ENCODE assay signal across 13 cellular contexts in the genomic region with DNA sequence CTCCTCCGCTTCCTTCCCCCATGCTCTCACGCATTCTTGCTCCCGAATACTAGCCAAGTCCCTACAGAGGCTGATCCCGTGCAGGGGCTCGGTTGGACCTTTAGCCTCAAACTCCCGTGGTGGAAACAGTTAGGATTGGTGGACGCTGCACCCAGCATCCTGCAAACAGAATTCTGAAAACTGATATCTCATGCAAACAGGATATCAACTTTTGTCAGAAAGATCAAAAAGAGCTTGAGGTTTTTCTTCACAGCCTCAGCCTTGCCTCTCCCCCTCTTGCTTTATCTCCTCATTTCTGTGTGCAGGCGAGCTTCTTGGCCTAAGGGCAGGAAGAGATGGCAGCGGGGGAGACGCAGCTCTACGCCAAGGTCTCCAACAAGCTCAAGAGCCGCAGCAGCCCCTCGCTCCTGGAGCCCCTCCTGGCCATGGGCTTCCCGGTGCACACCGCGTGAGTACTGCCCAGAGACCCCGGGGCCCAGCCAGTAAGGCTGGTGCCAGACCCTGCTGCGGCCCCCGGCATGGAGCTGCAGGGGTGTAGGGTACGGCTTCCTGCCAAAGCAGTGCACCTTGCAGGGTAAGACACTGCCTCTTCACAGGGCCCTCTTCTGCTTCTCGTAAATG. TPM values are rescaled to one million over a fixed set of nuclear protein-coding genes. Genes with fewer than 3 reads are reported as not detected.
A peak's percentile ranks its signal among the peaks of the same experiment; 100 is the strongest.
DNase-seq lines count a peak whose midpoint lies in the region; ATAC-seq and TF ChIP-seq lines count a peak whose summit lies in the region.
"Had no signal": no experiment of that assay in that cellular context is flagged by ENCODE, and none has a peak within 500 bp of the region (broad histone marks: within the 10 kb centered on the region; RNA-seq: fewer than 3 reads in every experiment).

A gene with protein sequence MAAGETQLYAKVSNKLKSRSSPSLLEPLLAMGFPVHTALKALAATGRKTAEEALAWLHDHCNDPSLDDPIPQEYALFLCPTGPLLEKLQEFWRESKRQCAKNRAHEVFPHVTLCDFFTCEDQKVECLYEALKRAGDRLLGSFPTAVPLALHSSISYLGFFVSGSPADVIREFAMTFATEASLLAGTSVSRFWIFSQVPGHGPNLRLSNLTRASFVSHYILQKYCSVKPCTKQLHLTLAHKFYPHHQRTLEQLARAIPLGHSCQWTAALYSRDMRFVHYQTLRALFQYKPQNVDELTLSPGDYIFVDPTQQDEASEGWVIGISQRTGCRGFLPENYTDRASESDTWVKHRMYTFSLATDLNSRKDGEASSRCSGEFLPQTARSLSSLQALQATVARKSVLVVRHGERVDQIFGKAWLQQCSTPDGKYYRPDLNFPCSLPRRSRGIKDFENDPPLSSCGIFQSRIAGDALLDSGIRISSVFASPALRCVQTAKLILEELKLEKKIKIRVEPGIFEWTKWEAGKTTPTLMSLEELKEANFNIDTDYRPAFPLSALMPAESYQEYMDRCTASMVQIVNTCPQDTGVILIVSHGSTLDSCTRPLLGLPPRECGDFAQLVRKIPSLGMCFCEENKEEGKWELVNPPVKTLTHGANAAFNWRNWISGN (plus strand): TSS at position 292 of the 621 bp plus-strand sequence. CDS start 44 bp downstream, at position 336.

- no peak for ATAC-seq in thoracic aorta (ENCODE audit: insufficient number of reproducible peaks, low FRiP score, low read depth)
- ATAC-seq in HG02973 (IDR thresholded peaks at IDR 0.05; ENCODE audit: unreplicated experiment) = no peak

- H3K27ac ChIP-seq in esophagus squamous epithelium (peak within 1 kb of the TSS in 2 of 4 donors; percentile 19 to 37), thoracic aorta (no peak within 1 kb of the TSS)

- H3K4me3 ChIP-seq in esophagus squamous epithelium (peak within 1 kb of the TSS in 3 of 4 donors; percentile 17 to 28 (median 18)), thoracic aorta (peak within 1 kb of the TSS; percentile 16)
- H3K4me3 ChIP-seq: MG63 had no signal

- H3K4me1 ChIP-seq in esophagus squamous epithelium = no peaks in the 10 kb centered on the region
- no peaks in the 10 kb centered on the region for H3K4me1 ChIP-seq in thoracic aorta (ENCODE audit: control insufficient read depth in 1 of 2, low read depth in 2 of 2)

- 64 to 70% methylated on average over 9 to 14 of the region's 21 CpGs for WGBS in esophagus squamous epithelium, 2 donors

- peak; percentile 54 for DNase-seq in activated gamma-delta T cell treated with Interleukin-2 at 50 U/mL for 16 hours
- DNase-seq in activated gamma-delta T cell (lab: John Stamatoyannopoulos, UW) = no peak
- peak; percentile 72 for DNase-seq in activated CD8-positive, alpha-beta memory T cell treated with anti-CD3 and anti-CD28 coated beads, Interleukin-2, amount 50 U/mL, for 48 hours
- no peak for DNase-seq in esophagus squamous epithelium (lab: John Stamatoyannopoulos, UW)
- DNase-seq in thoracic aorta (ENCODE audit: low spot score) = no peak
- no peak for DNase-seq in ecto neural progenitor cell (ENCODE audit: low spot score)
- no peak for DNase-seq in NCI-H446 treated with DMSO at 0.1 percent for 48 hours (lab: John Stamatoyannopoulos, UW)
- DNase-seq: GF-D8, MG63, NCI-H510A, SW 1271 had no signal

- TF ChIP-seq CTCF in esophagus squamous epithelium (IDR thresholded peaks at IDR 0.05) = no peak
- TF ChIP-seq CTCF in thoracic aorta (IDR thresholded peaks at IDR 0.05) = no peak

- peaks cover 0 to 3% (median 0%) of the 10 kb centered on the region in 4 donors for H3K27me3 ChIP-seq in esophagus squamous epithelium
- H3K27me3 ChIP-seq in thoracic aorta (replicated peaks; ENCODE audit: insufficient read depth) = no peaks in the 10 kb centered on the region
- H3K27me3 ChIP-seq: MG63 had no signal

- intact Hi-C loops in esophagus squamous epithelium (cut with DNase I) = no loop called here

- H3K36me3 ChIP-seq in esophagus squamous epithelium = no peaks in the 10 kb centered on the region
- H3K36me3 ChIP-seq in thoracic aorta = no peaks in the 10 kb centered on the region
- H3K36me3 ChIP-seq: MG63 had no signal

- no peak for TF ChIP-seq POLR2A in esophagus squamous epithelium (IDR thresholded peaks at IDR 0.05)

- no peaks in the 10 kb centered on the region for H3K9me3 ChIP-seq in esophagus squamous epithelium
- peaks cover 3% of the 10 kb centered on the region for H3K9me3 ChIP-seq in thoracic aorta
- H3K9me3 ChIP-seq: MG63 had no signal

RNA-seq across cellular contexts. Expression of the gene that starts here (rescaled TPM):
- total RNA-seq in esophagus squamous epithelium (1 to 10 TPM in 1 of 4 donors, under 1 TPM in 3; 0.57 to 1.9 (median 0.73) TPM), thoracic aorta (1 to 10 TPM; 1.2 to 1.3 TPM)
- total RNA-seq: H1 had no signal

Comparison
In these comparisons a context has a peak if more than half of its experiments do, and no peak if none do; other contexts are left out.
1. DNase-seq: peak in activated gamma-delta T cell treated with Interleukin-2 at 50 U/mL for 16 hours (single experiment) and activated CD8-positive, alpha-beta memory T cell treated with anti-CD3 and anti-CD28 coated beads, Interleukin-2, amount 50 U/mL, for 48 hours (single experiment); none in activated gamma-delta T cell (single experiment), esophagus squamous epithelium (single experiment), thoracic aorta (single experiment), ecto neural progenitor cell (single experiment) and NCI-H446 treated with DMSO at 0.1 percent for 48 hours (single experiment).